In genomic region chr2:109218792-109219126, GRCh38 we compare ENCODE assay signal across 18 cellular contexts.
DNase-seq lines count a peak whose midpoint lies in the region; ATAC-seq and TF ChIP-seq lines count a peak whose summit lies in the region.
"Had no signal": no experiment of that assay in that cellular context is flagged by ENCODE, and none has a peak within 500 bp of the region (broad histone marks: within the 10 kb centered on the region; RNA-seq: fewer than 3 reads in every experiment).

No MANE protein-coding gene starts in this region.

- H4K20me1 ChIP-seq in SK-N-SH (ENCODE audit: insufficient read depth): peaks cover 23% of the 10 kb centered on the region

- no peaks in the 10 kb centered on the region for H3K9me2 ChIP-seq in SK-N-SH

- H3K36me3 ChIP-seq in SK-N-SH (replicated peaks in 1 of 2; ENCODE audit: control insufficient read depth in 1 of 2, insufficient read depth in 2 of 2, low read length in 1 of 2): no peaks in the 10 kb centered on the region
- H3K36me3 ChIP-seq: cardiac muscle cell, HAP-1, sigmoid colon, uterus had no signal

- H3K9ac ChIP-seq in SK-N-SH: no peak overlapping the region

- no peaks in the 10 kb centered on the region for H3K27me3 ChIP-seq in SK-N-SH (ENCODE audit: insufficient read depth)
- H3K27me3 ChIP-seq: sigmoid colon, uterus had no signal

- WGBS in SK-N-SH (ENCODE audit: low lambda C conversion rate): 86% methylated on average over 1 of the region's 1 CpG

- TF ChIP-seq RAD21 in SK-N-SH (IDR thresholded peaks at IDR 0.05; ENCODE audit: low read length): no peak

- peaks cover 68% of the 10 kb centered on the region for H3K27me3 Mint-ChIP-seq in activated naive CD4-positive, alpha-beta T cell treated with anti-CD3 and anti-CD28 coated beads, Interleukin-2, amount 10 ng/mL, durations not matched to agents 7 days and 5 days
- peaks cover 41% of the 10 kb centered on the region for H3K27me3 Mint-ChIP-seq in activated naive CD4-positive, alpha-beta T cell treated with anti-CD3 and anti-CD28 coated beads for 36 hours (ENCODE audit: low read depth)
- peaks cover 34% of the 10 kb centered on the region for H3K27me3 Mint-ChIP-seq in activated T-helper 2 cell treated with anti-CD3 and anti-CD28 coated beads, Interferon-gamma antibody, Interleukin-2, Interleukin-4, amounts not matched to agents 10 μg/mL and 5 μg/mL and 100 μg/mL, durations not matched to agents 14 hours and 24 hours and 36 hours (ENCODE audit: low read depth)

- POLR2A ChIA-PET in SK-N-SH (lab: Yijun Ruan, JAX): no interaction called here

- H3F3A ChIP-seq in SK-N-SH (replicated peaks; ENCODE audit: insufficient read depth): no peaks in the 10 kb centered on the region

- DNase-seq in activated naive CD4-positive, alpha-beta T cell treated with anti-CD3 and anti-CD28 coated beads, Interleukin-2, amount 10 ng/mL, durations not matched to agents 7 days and 5 days: peak; percentile 17
- no peak for DNase-seq in activated naive CD4-positive, alpha-beta T cell treated with anti-CD3 and anti-CD28 coated beads for 36 hours
- DNase-seq in RPMI8226: peak; percentile 39
- DNase-seq in left lobe of liver (ENCODE audit: low spot score): peak; percentile 44
- no peak for DNase-seq in substantia nigra (lab: John Stamatoyannopoulos, UW)
- DNase-seq in activated T-helper 2 cell treated with anti-CD3 and anti-CD28 coated beads, Interferon-gamma antibody, Interleukin-2, Interleukin-4, amounts not matched to agents 10 μg/mL and 5 μg/mL and 100 μg/mL, durations not matched to agents 14 hours and 24 hours and 36 hours (ENCODE audit: low spot score): no peak
- DNase-seq in SK-N-SH: no peak
- DNase-seq: foreskin keratinocyte, NCI-H2107, NCI-H748 treated with DMSO at 0.1 percent for 48 hours, uterus had no signal

- H3K4me2 ChIP-seq in SK-N-SH: no peak overlapping the region

- no peak overlapping the region for H3K4me3 ChIP-seq in SK-N-SH (ENCODE audit: low read depth in 2 of 2, low read length in 1 of 2)
- H3K4me3 ChIP-seq: cardiac muscle cell, HAP-1, sigmoid colon, uterus had no signal

- H3K9me3 Mint-ChIP-seq in activated naive CD4-positive, alpha-beta T cell treated with anti-CD3 and anti-CD28 coated beads, Interleukin-2, amount 10 ng/mL, durations not matched to agents 7 days and 5 days: peaks cover 2% of the 10 kb centered on the region
- no peaks in the 10 kb centered on the region for H3K9me3 Mint-ChIP-seq in activated naive CD4-positive, alpha-beta T cell treated with anti-CD3 and anti-CD28 coated beads for 36 hours
- no peaks in the 10 kb centered on the region for H3K9me3 Mint-ChIP-seq in activated T-helper 2 cell treated with anti-CD3 and anti-CD28 coated beads, Interferon-gamma antibody, Interleukin-2, Interleukin-4, amounts not matched to agents 10 μg/mL and 5 μg/mL and 100 μg/mL, durations not matched to agents 14 hours and 24 hours and 36 hours
- H3K9me3 Mint-ChIP-seq: activated naive CD4-positive, alpha-beta T cell treated with anti-CD3 and anti-CD28 coated beads, Interleukin-2, amount 50 U/mL, for 72 hours; memory B cell had no signal

- H3K79me2 ChIP-seq in SK-N-SH (ENCODE audit: insufficient read depth): peaks cover 17% of the 10 kb centered on the region; the same call in 1 of the 2 replicates

- peaks cover 3% of the 10 kb centered on the region in 2 experiments; a peak in 2 of 4 replicates for H3K4me1 ChIP-seq in SK-N-SH (ENCODE audit: control insufficient read depth in 1 of 2, insufficient read depth in 2 of 2, low read depth in 1 of 2, low read length in 1 of 2)
- H3K4me1 ChIP-seq: HAP-1 had no signal

- no peak for TF ChIP-seq EP300 in SK-N-SH (IDR thresholded peaks at IDR 0.05; ENCODE audit: borderline replicate concordance in 1 of 2, low read depth in 1 of 2, low read length in 1 of 2)

- H3K27ac ChIP-seq in substantia nigra (ENCODE audit: low read depth, low read length, poor library complexity, severe bottlenecking) (peak overlapping the region; percentile 68), SK-N-SH (ENCODE audit: low read depth in 2 of 2, low read length in 1 of 2) (no peak overlapping the region)
- H3K27ac ChIP-seq: cardiac muscle cell, foreskin keratinocyte, uterus had no signal

- no peak overlapping the region for H3K4me3 Mint-ChIP-seq in activated naive CD4-positive, alpha-beta T cell treated with anti-CD3 and anti-CD28 coated beads, Interleukin-2, amount 10 ng/mL, durations not matched to agents 7 days and 5 days
- H3K4me3 Mint-ChIP-seq in activated naive CD4-positive, alpha-beta T cell treated with anti-CD3 and anti-CD28 coated beads for 36 hours: no peak overlapping the region
- H3K4me3 Mint-ChIP-seq in activated T-helper 2 cell treated with anti-CD3 and anti-CD28 coated beads, Interferon-gamma antibody, Interleukin-2, Interleukin-4, amounts not matched to agents 10 μg/mL and 5 μg/mL and 100 μg/mL, durations not matched to agents 14 hours and 24 hours and 36 hours (ENCODE audit: low read depth): no peak overlapping the region
- H3K4me3 Mint-ChIP-seq: memory B cell had no signal

- no peak for TF ChIP-seq CTCF in SK-N-SH (IDR thresholded peaks at IDR 0.05)

- intact Hi-C loops in activated naive CD4-positive, alpha-beta T cell treated with anti-CD3 and anti-CD28 coated beads for 36 hours (cut with micrococcal nuclease): loop anchor here (5.0 to 10.0 kb wide), 3 partner anchors 51 to 594 kb away; no protein-coding TSS in a partner anchor
- intact Hi-C loops in activated T-helper 2 cell treated with anti-CD3 and anti-CD28 coated beads, Interferon-gamma antibody, Interleukin-2, Interleukin-4, amounts not matched to agents 10 μg/mL and 5 μg/mL and 100 μg/mL, durations not matched to agents 14 hours and 24 hours and 36 hours (cut with micrococcal nuclease): loop anchor here (5.0 kb wide), 1 partner anchor 209 kb away; no protein-coding TSS in a partner anchor

- no peak overlapping the region for H3K27ac Mint-ChIP-seq in activated naive CD4-positive, alpha-beta T cell treated with anti-CD3 and anti-CD28 coated beads, Interleukin-2, amount 10 ng/mL, durations not matched to agents 7 days and 5 days
- H3K27ac Mint-ChIP-seq in activated naive CD4-positive, alpha-beta T cell treated with anti-CD3 and anti-CD28 coated beads for 36 hours: no peak overlapping the region
- H3K27ac Mint-ChIP-seq in activated T-helper 2 cell treated with anti-CD3 and anti-CD28 coated beads, Interferon-gamma antibody, Interleukin-2, Interleukin-4, amounts not matched to agents 10 μg/mL and 5 μg/mL and 100 μg/mL, durations not matched to agents 14 hours and 24 hours and 36 hours: no peak overlapping the region
- H3K27ac Mint-ChIP-seq: activated naive CD4-positive, alpha-beta T cell treated with anti-CD3 and anti-CD28 coated beads, Interleukin-2, amount 50 U/mL, for 72 hours; memory B cell had no signal

- no peaks in the 10 kb centered on the region for H3K36me3 Mint-ChIP-seq in activated naive CD4-positive, alpha-beta T cell treated with anti-CD3 and anti-CD28 coated beads, Interleukin-2, amount 10 ng/mL, durations not matched to agents 7 days and 5 days
- H3K36me3 Mint-ChIP-seq in activated naive CD4-positive, alpha-beta T cell treated with anti-CD3 and anti-CD28 coated beads for 36 hours (ENCODE audit: low read depth): no peaks in the 10 kb centered on the region
- H3K36me3 Mint-ChIP-seq in activated T-helper 2 cell treated with anti-CD3 and anti-CD28 coated beads, Interferon-gamma antibody, Interleukin-2, Interleukin-4, amounts not matched to agents 10 μg/mL and 5 μg/mL and 100 μg/mL, durations not matched to agents 14 hours and 24 hours and 36 hours (ENCODE audit: low read depth): peaks cover 8% of the 10 kb centered on the region
- H3K36me3 Mint-ChIP-seq: memory B cell had no signal

- no peak overlapping the region; the same call in 1 of the 2 replicates for H2AFZ ChIP-seq in SK-N-SH (ENCODE audit: low read depth)

- CTCF ChIA-PET in activated naive CD4-positive, alpha-beta T cell treated with anti-CD3 and anti-CD28 coated beads, Interleukin-2, amount 10 ng/mL, durations not matched to agents 7 days and 5 days (lab: Charles Lee): no interaction called here
- CTCF ChIA-PET in activated naive CD4-positive, alpha-beta T cell treated with anti-CD3 and anti-CD28 coated beads for 36 hours (lab: Charles Lee): interaction anchor here (0.7 to 1.1 kb wide), 2 partner anchors 18 to 230 kb away, joined by 3 read pairs; no protein-coding TSS in a partner anchor
- CTCF ChIA-PET in SK-N-SH (lab: Yijun Ruan, JAX): no interaction called here

- peaks cover 55% of the 10 kb centered on the region for H3K4me1 Mint-ChIP-seq in activated naive CD4-positive, alpha-beta T cell treated with anti-CD3 and anti-CD28 coated beads, Interleukin-2, amount 10 ng/mL, durations not matched to agents 7 days and 5 days
- peaks cover 49% of the 10 kb centered on the region for H3K4me1 Mint-ChIP-seq in activated naive CD4-positive, alpha-beta T cell treated with anti-CD3 and anti-CD28 coated beads for 36 hours (ENCODE audit: low read depth)
- H3K4me1 Mint-ChIP-seq in activated T-helper 2 cell treated with anti-CD3 and anti-CD28 coated beads, Interferon-gamma antibody, Interleukin-2, Interleukin-4, amounts not matched to agents 10 μg/mL and 5 μg/mL and 100 μg/mL, durations not matched to agents 14 hours and 24 hours and 36 hours (ENCODE audit: low read depth): peaks cover 52% of the 10 kb centered on the region

- peak; percentile 68 for ATAC-seq in left lobe of liver
- no peak for ATAC-seq in HG03442 (IDR thresholded peaks at IDR 0.05; ENCODE audit: unreplicated experiment)
- ATAC-seq: activated CD8-positive, alpha-beta T cell treated with anti-CD3 and anti-CD28 coated beads, Interleukin-2, amount 10 ng/mL, durations not matched to agents 7 days and 5 days; activated naive CD4-positive, alpha-beta T cell treated with anti-CD3 and anti-CD28 coated beads, Interleukin-2, amount 50 U/mL, for 72 hours; foreskin keratinocyte had no signal

- H3K9me3 ChIP-seq in SK-N-SH: no peaks in the 10 kb centered on the region
- H3K9me3 ChIP-seq: HAP-1, sigmoid colon, uterus had no signal

TF ChIP-seq in SK-N-SH, 30 proteins besides CTCF, POLR2A, EP300 and RAD21 (continues in another document):
- TF ChIP-seq GATA2 (CRISPR knock-in tag; IDR thresholded peaks at IDR 0.05): no peak
- TF ChIP-seq JUND (IDR thresholded peaks at IDR 0.05): no peak
- no peak for TF ChIP-seq MXI1 (IDR thresholded peaks at IDR 0.05; ENCODE audit: low read depth, low read length)
- no peak for TF ChIP-seq YY1 (IDR thresholded peaks at IDR 0.05; ENCODE audit: low read depth)
- TF ChIP-seq GABPA (IDR thresholded peaks at IDR 0.05; ENCODE audit: low read depth): no peak
- no peak for TF ChIP-seq ELF1 (IDR thresholded peaks at IDR 0.05)
- no peak for TF ChIP-seq MEF2A (IDR thresholded peaks at IDR 0.05; ENCODE audit: borderline replicate concordance, low read depth)
- no peak for TF ChIP-seq SMC3 (IDR thresholded peaks at IDR 0.05; ENCODE audit: low read depth, low read length)
- TF ChIP-seq FOSL2 (IDR thresholded peaks at IDR 0.05; ENCODE audit: borderline replicate concordance, low read depth): no peak

Comparison
In these comparisons a context has a peak if more than half of its experiments do, and no peak if none do; other contexts are left out.
1. DNase-seq: peak in activated naive CD4-positive, alpha-beta T cell treated with anti-CD3 and anti-CD28 coated beads, Interleukin-2, amount 10 ng/mL, durations not matched to agents 7 days and 5 days (single experiment), RPMI8226 (single experiment) and left lobe of liver (single experiment); none in activated naive CD4-positive, alpha-beta T cell treated with anti-CD3 and anti-CD28 coated beads for 36 hours (single experiment), substantia nigra (0 of 49), activated T-helper 2 cell treated with anti-CD3 and anti-CD28 coated beads, Interferon-gamma antibody, Interleukin-2, Interleukin-4, amounts not matched to agents 10 μg/mL and 5 μg/mL and 100 μg/mL, durations not matched to agents 14 hours and 24 hours and 36 hours (single experiment) and SK-N-SH (single experiment).